1 cellular context compared by ENCODE assay signal in genomic region chr18:11963991-11964484, GRCh38.
A peak's percentile ranks its signal among the peaks of the same experiment; 100 is the strongest.
TF ChIP-seq lines count a peak whose summit lies in the region.

No MANE protein-coding gene starts in this region.

TF ChIP-seq in HepG2, 621 proteins besides CTCF, POLR2A, EP300 and RAD21:
- TF ChIP-seq ZNF781 (CRISPR knock-in tag; IDR thresholded peaks at IDR 0.05; ENCODE audit: borderline replicate concordance, not compliant biosample characterization), result no peak
- peak; percentile 71 for TF ChIP-seq SMC3 (IDR thresholded peaks at IDR 0.05; ENCODE audit: low read length)
- peak; percentile 51 for TF ChIP-seq STAG1 (CRISPR knock-in tag; IDR thresholded peaks at IDR 0.05)
